Comparison of ENCODE assay signal across 8 cellular contexts in genomic region chr1:159177273-159177907, GRCh38. TPM values are rescaled to one million over a fixed set of nuclear protein-coding genes. Genes with fewer than 3 reads are reported as not detected.
A peak's percentile ranks its signal among the peaks of the same experiment; 100 is the strongest.
DNase-seq lines count a peak whose midpoint lies in the region; ATAC-seq, FAIRE-seq and TF ChIP-seq lines count a peak whose summit lies in the region.

No MANE protein-coding gene starts in this region.

- no peaks in the 10 kb centered on the region for H3F3A ChIP-seq in MM.1S (ENCODE audit: insufficient read depth, low read length)

- H3K4me1 Mint-ChIP-seq in astrocyte (ENCODE audit: low read depth, unreplicated experiment) = peaks cover 9% of the 10 kb centered on the region

- no peak overlapping the region for H3K4me3 ChIP-seq in MM.1S (ENCODE audit: low read length)
- no peak overlapping the region for H3K4me3 ChIP-seq in astrocyte (ENCODE audit: insufficient read depth, low read depth, low read length)
- H3K4me3 ChIP-seq in liver (ENCODE audit: low read depth in 1 of 3, low read length in 3 of 3) = no peak overlapping the region

- H3K36me3 Mint-ChIP-seq in astrocyte (ENCODE audit: low read depth, unreplicated experiment) = no peaks in the 10 kb centered on the region

- no peaks in the 10 kb centered on the region for H3K79me2 ChIP-seq in MM.1S (ENCODE audit: low read length)
- H3K79me2 ChIP-seq in astrocyte (ENCODE audit: insufficient read depth, low read length) = no peaks in the 10 kb centered on the region

- H3K27me3 ChIP-seq in MM.1S (replicated peaks; ENCODE audit: insufficient read depth, low read length) (peaks cover 31% of the 10 kb centered on the region), astrocyte (ENCODE audit: insufficient read depth, low read length) (peaks cover 11% of the 10 kb centered on the region), liver (ENCODE audit: control insufficient read depth in 4 of 4, insufficient read depth in 4 of 4, low read length in 3 of 4) (peaks cover 0 to 13% (median 2%) of the 10 kb centered on the region in 4 donors)

- no peak overlapping the region for H3K4me3 Mint-ChIP-seq in astrocyte (ENCODE audit: unreplicated experiment)

- H3K9me3 ChIP-seq in MM.1S (replicated peaks; ENCODE audit: insufficient read depth, low read length) (no peaks in the 10 kb centered on the region), astrocyte (ENCODE audit: insufficient read depth, low read depth, low read length) (no peaks in the 10 kb centered on the region), liver (ENCODE audit: control insufficient read depth in 4 of 4, low read length in 3 of 4) (no peaks in the 10 kb centered on the region)

- TF ChIP-seq CTCF in GM13976 (IDR thresholded peaks at IDR 0.05; ENCODE audit: borderline replicate concordance, control extremely low read depth, extremely low read depth, insufficient read depth, missing control alignments) (no peak), MM.1S (IDR thresholded peaks at IDR 0.05; ENCODE audit: low read length) (no peak), astrocyte (IDR thresholded peaks at IDR 0.05; ENCODE audit: insufficient read depth, low read depth, low read length) (no peak), liver (IDR thresholded peaks at IDR 0.05; ENCODE audit: low read depth, low read length, missing input control) (no peak)

- H3K27ac ChIP-seq in MM.1S (ENCODE audit: low read length) = no peak overlapping the region
- no peak overlapping the region for H3K27ac ChIP-seq in astrocyte (ENCODE audit: low read depth, low read length)
- no peak overlapping the region for H3K27ac ChIP-seq in liver (ENCODE audit: low read depth in 1 of 2, low read length in 2 of 2)

- no peak overlapping the region for H3K27ac Mint-ChIP-seq in astrocyte (ENCODE audit: unreplicated experiment)

- no peaks in the 10 kb centered on the region for H3K9me2 ChIP-seq in MM.1S (replicated peaks; ENCODE audit: insufficient read depth, low read length)

- H2AFZ ChIP-seq in MM.1S (ENCODE audit: low read length) (no peak overlapping the region), astrocyte (ENCODE audit: low read depth, low read length) (no peak overlapping the region)

- no peaks in the 10 kb centered on the region for H3K9me3 Mint-ChIP-seq in astrocyte (ENCODE audit: unreplicated experiment)

- H4K20me1 ChIP-seq in MM.1S (ENCODE audit: insufficient read depth, low read length) = no peaks in the 10 kb centered on the region
- no peaks in the 10 kb centered on the region for H4K20me1 ChIP-seq in astrocyte (ENCODE audit: insufficient read depth, low read length)

- DNase-seq in GM13976 (ENCODE audit: low spot score) (peak; percentile 62), MM.1S (peak; percentile 81), astrocyte (ENCODE audit: low read depth) (peak; percentile 59), NCI-H1436 (lab: John Stamatoyannopoulos, UW) (no peak), NCI-H69 (lab: John Stamatoyannopoulos, UW) (no peak)

- FAIRE-seq in astrocyte (lab: Jason Lieb, UNC) = no peak

- ATAC-seq in GM21367 (IDR thresholded peaks at IDR 0.05; ENCODE audit: unreplicated experiment) = no peak
- ATAC-seq in HG02870 (IDR thresholded peaks at IDR 0.05; ENCODE audit: unreplicated experiment) = no peak

- H3K9ac ChIP-seq in MM.1S (ENCODE audit: low read length) (no peak overlapping the region), astrocyte (ENCODE audit: low read length) (no peak overlapping the region), liver (ENCODE audit: low read depth in 1 of 2, low read length in 2 of 2) (no peak overlapping the region)

- H3K27me3 Mint-ChIP-seq in astrocyte (ENCODE audit: low read depth, unreplicated experiment) = peaks cover 8% of the 10 kb centered on the region

- 8% methylated on average over 3 of the region's 3 CpGs for WGBS in liver

- no peak for TF ChIP-seq RAD21 in liver (IDR thresholded peaks at IDR 0.05)

- no peaks in the 10 kb centered on the region for H3K36me3 ChIP-seq in MM.1S (replicated peaks; ENCODE audit: insufficient read depth, low read length)
- no peaks in the 10 kb centered on the region for H3K36me3 ChIP-seq in astrocyte (ENCODE audit: insufficient read depth, low read length)
- no peaks in the 10 kb centered on the region for H3K36me3 ChIP-seq in liver (ENCODE audit: control insufficient read depth in 4 of 4, insufficient read depth in 3 of 4, low read depth in 1 of 4, low read length in 3 of 4)

- in situ Hi-C loops in GM13976 (cut with MboI; ENCODE audit: low sequenced_read_pairs, unreplicated experiment) = no loop called here

- H3K4me2 ChIP-seq in MM.1S (ENCODE audit: low read depth, low read length) (no peak overlapping the region), astrocyte (ENCODE audit: low read length) (no peak overlapping the region)

- H3K4me1 ChIP-seq in MM.1S (ENCODE audit: low read length) (no peaks in the 10 kb centered on the region), astrocyte (ENCODE audit: insufficient read depth, low read length) (no peaks in the 10 kb centered on the region), liver (ENCODE audit: control insufficient read depth in 4 of 4, insufficient read depth in 4 of 4, low read length in 3 of 4) (no peaks in the 10 kb centered on the region)

TF ChIP-seq in liver, 16 proteins besides CTCF, POLR2A, EP300 and RAD21:
- TF ChIP-seq NR2F2 (IDR thresholded peaks at IDR 0.05) (no peak), REST (IDR thresholded peaks at IDR 0.05) (peak; percentile 100)
TF ChIP-seq in liver: peak in this region for 1.

RNA-seq across cellular contexts. Expression of gene CADM3, which starts 6.0 kb away (rescaled TPM):
- 18.2 and 26.2 TPM in 2 replicates for total RNA-seq in astrocyte
- under 1 TPM; 0.14 to 0.17 TPM for total RNA-seq in liver
- polyA plus RNA-seq in liver = under 1 TPM; 0.15 to 0.25 TPM

RNA-seq across cellular contexts. Expression of gene ACKR1, which starts 27.3 kb away (rescaled TPM):
- 0.67 and 1.00 TPM in 2 replicates for total RNA-seq in astrocyte
- total RNA-seq in liver = 10 to 100 TPM in 1 of 2 donors, under 1 TPM in 1; 0.08 to 17.2 TPM
- polyA plus RNA-seq in liver = under 1 TPM in 1 of 2 donors, not detected in 1; 0.48 TPM

Comparison
In these comparisons a context has a peak if more than half of its experiments do, and no peak if none do; other contexts are left out.
1. DNase-seq: peak in GM13976 (single experiment), MM.1S (single experiment) and astrocyte (single experiment); none in NCI-H1436 (single experiment) and NCI-H69 (single experiment).
2. RNA of gene CADM3, which starts 6.0 kb away (total RNA-seq): 18.2 to 26.2 TPM in astrocyte; 0.14 to 0.17 TPM in liver; every median in the first group is over 10 times any median in the second.